In the genomic region with DNA sequence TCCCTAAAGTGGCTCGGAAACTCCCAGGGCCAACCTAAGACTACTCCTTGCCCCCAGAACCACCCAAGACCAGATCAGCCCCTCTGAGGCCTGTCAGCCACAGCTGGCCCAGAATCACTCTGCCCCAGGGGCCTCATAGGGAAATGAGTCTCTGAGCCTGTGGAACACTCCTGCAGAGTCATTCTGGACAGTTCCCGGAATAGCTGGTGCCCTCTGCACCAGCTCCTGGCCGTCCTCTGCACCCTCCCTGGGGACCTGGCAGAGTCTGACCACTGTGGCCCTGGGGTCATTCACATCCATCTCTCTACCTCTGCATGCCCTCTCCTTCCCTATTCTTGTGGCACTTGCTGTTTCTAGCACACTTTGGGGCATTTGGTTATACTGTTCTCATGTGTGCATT, we compare ENCODE assay signal across 22 cellular contexts. TPM values are rescaled to one million over a fixed set of nuclear protein-coding genes. Genes with fewer than 3 reads are reported as not detected.
DNase-seq lines count a peak whose midpoint lies in the region; ATAC-seq, FAIRE-seq and TF ChIP-seq lines count a peak whose summit lies in the region.
"Had no signal": no experiment of that assay in that cellular context is flagged by ENCODE, and none has a peak within 500 bp of the region (broad histone marks: within the 10 kb centered on the region; RNA-seq: fewer than 3 reads in every experiment).

No MANE protein-coding gene starts in this region.

- H3K4me3 Mint-ChIP-seq in MCF 10A (ENCODE audit: unreplicated experiment), result no peak overlapping the region

- no peak overlapping the region for H3K4me3 ChIP-seq in liver (ENCODE audit: low read depth in 1 of 3, low read length in 3 of 3)
- no peak overlapping the region for H3K4me3 ChIP-seq in HepG2 (replicated peaks in 1 of 3; ENCODE audit: insufficient read depth in 1 of 3, low read depth in 2 of 3, low read length in 3 of 3)
- H3K4me3 ChIP-seq in heart left ventricle, result no peak overlapping the region
- H3K4me3 ChIP-seq: Peyer's patch, SJSA1 had no signal

- H3K27me3 ChIP-seq in liver (ENCODE audit: control insufficient read depth in 4 of 4, insufficient read depth in 4 of 4, low read length in 3 of 4) (no peaks in the 10 kb centered on the region), HepG2 (ENCODE audit: control insufficient read depth in 1 of 2, insufficient read depth in 2 of 2, low read length in 2 of 2) (no peaks in the 10 kb centered on the region), heart left ventricle (no peaks in the 10 kb centered on the region)
- H3K27me3 ChIP-seq: Peyer's patch, SJSA1 had no signal

- no TSS peak for BruUV-seq in HepG2 (replicated peaks; lab: Mats Ljungman, UMichigan)
- no TSS peak for BruUV-seq in MCF 10A (replicated peaks; lab: Mats Ljungman, UMichigan)

- in situ Hi-C loops in HepG2 (cut with HindIII; ENCODE audit: extremely low pct_ligation_motif_present, low pct_unique_long_range_greater_than_20kb), result loop anchor here (5.0 kb wide), 2 partner anchors 56 to 171 kb away; partner anchors contain the start of gene DPYSL5

- H3K36me3 ChIP-seq in liver (ENCODE audit: control insufficient read depth in 4 of 4, insufficient read depth in 3 of 4, low read depth in 1 of 4, low read length in 3 of 4) (peaks cover under 1 to 8% (median 5%) of the 10 kb centered on the region in 4 donors), HepG2 (replicated peaks in 1 of 2; ENCODE audit: control insufficient read depth in 1 of 2, insufficient read depth in 2 of 2, low read length in 2 of 2) (no peaks in the 10 kb centered on the region), heart left ventricle (peaks cover 0 to 11% (median 9%) of the 10 kb centered on the region in 9 donors)
- H3K36me3 ChIP-seq: Peyer's patch, SJSA1 had no signal

- no peak for ATAC-seq in HepG2
- peak; percentile 45 to 82 (median 77) for ATAC-seq in heart left ventricle

- H3K9me3 Mint-ChIP-seq in MCF 10A (ENCODE audit: unreplicated experiment), result no peaks in the 10 kb centered on the region

- no peaks in the 10 kb centered on the region for H4K20me1 ChIP-seq in HepG2 (ENCODE audit: insufficient read depth, low read length)

- intact Hi-C loops in HepG2 (cut with micrococcal nuclease; ENCODE audit: unreplicated experiment), result no loop called here
- intact Hi-C loops in heart left ventricle (cut with DNase I), result loop anchor here in 7 of 10 donors (5.0 to 10.0 kb wide), 4 partner anchors 36 to 173 kb away; partner anchors contain the start of gene DPYSL5 (in 6 of the 7)
- intact Hi-C loops in MCF 10A (cut with micrococcal nuclease), result no loop called here

- peaks cover 28 to 65% (median 54%) of the 10 kb centered on the region in 4 donors for H3K4me1 ChIP-seq in liver (ENCODE audit: control insufficient read depth in 4 of 4, insufficient read depth in 4 of 4, low read length in 3 of 4)
- peaks cover 50% of the 10 kb centered on the region for H3K4me1 ChIP-seq in HepG2 (ENCODE audit: insufficient read depth, low read length)
- peaks cover 0 to 59% (median 29%) of the 10 kb centered on the region in 12 donors for H3K4me1 ChIP-seq in heart left ventricle

- peak; percentile 43 to 66 for TF ChIP-seq RAD21 in liver (IDR thresholded peaks at IDR 0.05)
- TF ChIP-seq RAD21 in HepG2 (CRISPR knock-in tag; IDR thresholded peaks at IDR 0.05), result no peak

- no peak overlapping the region for H2AFZ ChIP-seq in HepG2 (ENCODE audit: low read length)

- no peak for TF ChIP-seq EP300 in HepG2 (IDR thresholded peaks at IDR 0.05; ENCODE audit: low read depth in 2 of 2, low read length in 2 of 2)
- no peak for TF ChIP-seq EP300 in HepG2 (CRISPR knock-in tag; IDR thresholded peaks at IDR 0.05; ENCODE audit: borderline replicate concordance)

- POLR2A ChIA-PET in HepG2 (lab: Yijun Ruan, JAX), result interaction anchor here (0.6 kb wide), 1 partner anchor 254 kb away, joined by 3 read pairs; no protein-coding TSS in a partner anchor
- POLR2A ChIA-PET in MCF 10A (lab: Yijun Ruan, JAX), result interaction anchor here (0.6 to 2.5 kb wide), 2 partner anchors 20 to 56 kb away, joined by 3 to 12 read pairs; no protein-coding TSS in a partner anchor

- DNase-seq in HepG2 (ENCODE audit: low spot score) (no peak), heart left ventricle (peak in 2 of 5 donors; percentile 37 to 53), myocyte (ENCODE audit: low read depth) (peak; percentile 65), hepatic stellate cell (ENCODE audit: low spot score) (no peak), NCI-H2107 treated with DMSO at 0.1 percent for 48 hours (lab: John Stamatoyannopoulos, UW; ENCODE audit: unreplicated experiment) (no peak), MCF 10A (ENCODE audit: unreplicated experiment) (no peak), NCI-H1930 (lab: John Stamatoyannopoulos, UW) (no peak)
- DNase-seq: DMS53, GDM1, KBM-7, NCI-H1694, NCI-H2081 treated with DMSO at 0.1 percent for 48 hours, NCI-H446 had no signal

- CTCF ChIA-PET in HepG2 (lab: Yijun Ruan, JAX; ENCODE audit: low intra/inter-chr PET ratio, low total read pairs) (interaction anchor here (5.5 kb wide), 1 partner anchor 57 kb away, joined by 91 read pairs; no protein-coding TSS in a partner anchor), MCF 10A (lab: Yijun Ruan, JAX) (interaction anchor here (0.5 to 13.1 kb wide), 15 partner anchors 8 to 335 kb away, joined by 3 to 371 read pairs (median 5); partner anchors contain the start of gene AGBL5)

- H3K79me2 ChIP-seq in HepG2 (ENCODE audit: insufficient read depth, low read length), result no peaks in the 10 kb centered on the region

- TF ChIP-seq POLR2A in HepG2 (IDR thresholded peaks at IDR 0.05; ENCODE audit: insufficient read depth in 1 of 2, low read depth in 2 of 2, low read length in 2 of 2) (no peak), heart left ventricle (IDR thresholded peaks at IDR 0.05) (no peak)

- H3K27me3 Mint-ChIP-seq in MCF 10A (ENCODE audit: insufficient read depth, unreplicated experiment), result no peaks in the 10 kb centered on the region

- peak overlapping the region; percentile 34 to 53 for H3K27ac ChIP-seq in liver (ENCODE audit: low read depth in 1 of 2, low read length in 2 of 2)
- no peak overlapping the region for H3K27ac ChIP-seq in HepG2 (ENCODE audit: extremely low read length, insufficient read depth, low read length)
- H3K27ac ChIP-seq in heart left ventricle, result peak overlapping the region in 8 of 12 donors; percentile 7 to 56 (median 31)
- H3K27ac ChIP-seq: C4-2B, HL-60, Peyer's patch, SJSA1 had no signal

- no peak for TF ChIP-seq CTCF in liver (IDR thresholded peaks at IDR 0.05; ENCODE audit: low read depth, low read length, missing input control)
- TF ChIP-seq CTCF in HepG2 (CRISPR knock-in tag; IDR thresholded peaks at IDR 0.05), result no peak
- TF ChIP-seq CTCF in heart left ventricle (IDR thresholded peaks at IDR 0.05), result no peak
- TF ChIP-seq CTCF in MCF 10A (IDR thresholded peaks at IDR 0.05; ENCODE audit: unreplicated experiment), result no peak

- H3K9me3 ChIP-seq in liver (ENCODE audit: control insufficient read depth in 4 of 4, low read length in 3 of 4), result no peaks in the 10 kb centered on the region
- H3K9me3 ChIP-seq in HepG2 (ENCODE audit: low read length), result no peaks in the 10 kb centered on the region
- H3K9me3 ChIP-seq in heart left ventricle, result no peaks in the 10 kb centered on the region
- H3K9me3 ChIP-seq: Peyer's patch, SJSA1 had no signal

- 46% methylated on average over 3 of the region's 3 CpGs for WGBS in liver
- WGBS in HepG2 (ENCODE audit: low lambda C conversion rate), result 36% methylated on average over 3 of the region's 3 CpGs
- WGBS in heart left ventricle, 4 donors, result 51 to 81% (median 69%) methylated on average over 3 of the region's 3 CpGs

- no peak overlapping the region for H3K9ac ChIP-seq in liver (ENCODE audit: low read depth in 1 of 2, low read length in 2 of 2)
- H3K9ac ChIP-seq in HepG2 (ENCODE audit: insufficient read depth, low read depth, low read length), result no peak overlapping the region

- no peak overlapping the region for H3K27ac Mint-ChIP-seq in MCF 10A (ENCODE audit: low read depth, unreplicated experiment)

- FAIRE-seq in HepG2 (lab: Jason Lieb, UNC), result no peak
- FAIRE-seq: A204.1, GM19239, H54 had no signal

- H3K4me2 ChIP-seq in HepG2 (ENCODE audit: low read depth, low read length), result no peak overlapping the region

- H3K4me1 Mint-ChIP-seq in MCF 10A (ENCODE audit: insufficient read depth, unreplicated experiment), result peaks cover 22% of the 10 kb centered on the region

- peaks cover 7% of the 10 kb centered on the region for H3K36me3 Mint-ChIP-seq in MCF 10A (ENCODE audit: insufficient read depth, unreplicated experiment)

RNA-seq across cellular contexts. Expression of gene TMEM214, which starts 14.6 kb away (rescaled TPM):
- 10 to 100 TPM; 17.1 to 48.4 TPM for total RNA-seq in liver
- polyA plus RNA-seq in liver, result 10 to 100 TPM; 28.3 to 53.4 TPM
- 28.0 and 58.3 TPM in 2 replicates for total RNA-seq in HepG2 (2016; rRNA removed; fragmentation: Illumina TruSeq; extraction: Trizol)
- total RNA-seq in HepG2 (2016; cell fraction: cytosol; rRNA removed; fragmentation: Illumina TruSeq; extraction: Trizol; ENCODE audit: low read depth), result 13.7 and 15.2 TPM in 2 replicates
- 22.8 and 61.4 TPM in 2 replicates for total RNA-seq in HepG2 (2016; cell fraction: insoluble cytoplasmic fraction; rRNA removed; fragmentation: Illumina TruSeq; extraction: Trizol)
- total RNA-seq in HepG2 (2016; cell fraction: membrane; rRNA removed; fragmentation: Illumina TruSeq; extraction: Trizol), result 24.2 and 24.6 TPM in 2 replicates
- 65.4 and 81.2 TPM in 2 replicates for total RNA-seq in HepG2 (2016; cell fraction: nucleus; rRNA removed; fragmentation: Illumina TruSeq; extraction: Trizol)
- polyA plus RNA-seq in HepG2 (2011; rRNA removed), result 132 and 137 TPM in 2 replicates
- 96.3 and 120 TPM in 2 replicates for polyA plus RNA-seq in HepG2 (2011; cell fraction: cytosol; rRNA removed)
- 355 and 421 TPM in 2 replicates for polyA plus RNA-seq in HepG2 (2011; cell fraction: nucleus; rRNA removed)
- 76.8 and 81.7 TPM in 2 replicates for polyA plus RNA-seq in HepG2 (2012)
- polyA plus RNA-seq in HepG2 (2016; cell fraction: cytosol; fragmentation: Illumina TruSeq; extraction: Trizol; ENCODE audit: low read depth), result 15.5 and 16.9 TPM in 2 replicates
- 43.0 and 58.5 TPM in 2 replicates for polyA plus RNA-seq in HepG2 (2016; cell fraction: insoluble cytoplasmic fraction; fragmentation: Illumina TruSeq; extraction: Trizol; ENCODE audit: low read depth)
- 30.0 and 37.0 TPM in 2 replicates for polyA plus RNA-seq in HepG2 (2016; cell fraction: membrane; fragmentation: Illumina TruSeq; extraction: Trizol; ENCODE audit: low read depth)
- 188 and 192 TPM in 2 replicates for polyA plus RNA-seq in HepG2 (2016; cell fraction: nucleus; fragmentation: Illumina TruSeq; extraction: Trizol; ENCODE audit: insufficient read depth, low read depth)
- 248 and 683 TPM in 2 replicates for polyA minus RNA-seq in HepG2 (2011; rRNA and poly(A)+ RNA removed; ENCODE audit: low replicate concordance)
- polyA minus RNA-seq in HepG2 (2011; cell fraction: cytosol; rRNA and poly(A)+ RNA removed), result 150 and 151 TPM in 2 replicates
- 219 and 243 TPM in 2 replicates for polyA minus RNA-seq in HepG2 (2011; cell fraction: nucleus; rRNA and poly(A)+ RNA removed)
- total RNA-seq in heart left ventricle, result 10 to 100 TPM; 18.3 to 58.0 (median 31.6) TPM
- 10 to 100 TPM; 27.4 to 57.0 TPM for polyA plus RNA-seq in heart left ventricle
- 78.4 and 103 TPM in 2 replicates for total RNA-seq in myocyte
- 126 TPM for polyA plus RNA-seq in myocyte (2012)
- 118 and 138 TPM in 2 replicates for total RNA-seq in MCF 10A (2022)

RNA-seq across cellular contexts. Expression of gene AGBL5, which starts 33.3 kb away (rescaled TPM):
- total RNA-seq in liver (1 to 10 TPM; 4.7 to 9.0 TPM), HepG2 (2016; rRNA removed; fragmentation: Illumina TruSeq; extraction: Trizol) (48.6 and 55.9 TPM in 2 replicates), heart left ventricle (10 to 100 TPM in 4 of 9 donors, 1 to 10 TPM in 5; 4.9 to 12.5 (median 9.9) TPM), myocyte (17.8 and 25.9 TPM in 2 replicates), MCF 10A (2022) (18.9 and 22.7 TPM in 2 replicates)
- polyA plus RNA-seq in liver (1 to 10 TPM; 3.2 to 5.0 TPM), HepG2 (2011; rRNA removed) (63.6 and 73.3 TPM in 2 replicates), heart left ventricle (1 to 10 TPM; 4.5 to 7.9 TPM)
- total RNA-seq in HepG2 (2016; cell fraction: cytosol; rRNA removed; fragmentation: Illumina TruSeq; extraction: Trizol; ENCODE audit: low read depth), result 148 and 152 TPM in 2 replicates
- 39.9 and 57.5 TPM in 2 replicates for total RNA-seq in HepG2 (2016; cell fraction: insoluble cytoplasmic fraction; rRNA removed; fragmentation: Illumina TruSeq; extraction: Trizol)
- 249 and 253 TPM in 2 replicates for total RNA-seq in HepG2 (2016; cell fraction: membrane; rRNA removed; fragmentation: Illumina TruSeq; extraction: Trizol)
- total RNA-seq in HepG2 (2016; cell fraction: nucleus; rRNA removed; fragmentation: Illumina TruSeq; extraction: Trizol), result 22.8 and 23.0 TPM in 2 replicates
- 65.6 and 84.8 TPM in 2 replicates for polyA plus RNA-seq in HepG2 (2011; cell fraction: cytosol; rRNA removed)
- polyA plus RNA-seq in HepG2 (2011; cell fraction: nucleus; rRNA removed), result 45.3 and 47.1 TPM in 2 replicates
- polyA plus RNA-seq in HepG2 (2012), result 36.8 and 51.0 TPM in 2 replicates
- polyA plus RNA-seq in HepG2 (2016; cell fraction: cytosol; fragmentation: Illumina TruSeq; extraction: Trizol; ENCODE audit: low read depth), result 247 and 251 TPM in 2 replicates
- polyA plus RNA-seq in HepG2 (2016; cell fraction: insoluble cytoplasmic fraction; fragmentation: Illumina TruSeq; extraction: Trizol; ENCODE audit: low read depth), result 54.3 and 66.5 TPM in 2 replicates
- polyA plus RNA-seq in HepG2 (2016; cell fraction: membrane; fragmentation: Illumina TruSeq; extraction: Trizol; ENCODE audit: low read depth), result 277 and 306 TPM in 2 replicates
- polyA plus RNA-seq in HepG2 (2016; cell fraction: nucleus; fragmentation: Illumina TruSeq; extraction: Trizol; ENCODE audit: insufficient read depth, low read depth), result 44.5 and 47.6 TPM in 2 replicates
- 109 and 147 TPM in 2 replicates for polyA minus RNA-seq in HepG2 (2011; rRNA and poly(A)+ RNA removed; ENCODE audit: low replicate concordance)
- 32.5 and 36.6 TPM in 2 replicates for polyA minus RNA-seq in HepG2 (2011; cell fraction: cytosol; rRNA and poly(A)+ RNA removed)
- 26.1 and 37.3 TPM in 2 replicates for polyA minus RNA-seq in HepG2 (2011; cell fraction: nucleus; rRNA and poly(A)+ RNA removed)
- 41.3 TPM for polyA plus RNA-seq in myocyte (2012)

RNA-seq across cellular contexts. Expression of gene MAPRE3, which starts 47.7 kb away (rescaled TPM):
- total RNA-seq in liver, result 1 to 10 TPM; 1.0 to 8.1 TPM
- 10 to 100 TPM; 11.5 to 15.8 TPM for polyA plus RNA-seq in liver
- total RNA-seq in HepG2 (2016; rRNA removed; fragmentation: Illumina TruSeq; extraction: Trizol), result 0.20 and 0.31 TPM in 2 replicates
- total RNA-seq in HepG2 (2016; cell fraction: cytosol; rRNA removed; fragmentation: Illumina TruSeq; extraction: Trizol; ENCODE audit: low read depth), result 0.18 TPM in 1 of 2 replicates, not detected in the other
- 0.15 and 0.19 TPM in 2 replicates for total RNA-seq in HepG2 (2016; cell fraction: insoluble cytoplasmic fraction; rRNA removed; fragmentation: Illumina TruSeq; extraction: Trizol)
- total RNA-seq in HepG2 (2016; cell fraction: membrane; rRNA removed; fragmentation: Illumina TruSeq; extraction: Trizol), result 0.15 and 0.24 TPM in 2 replicates
- total RNA-seq in HepG2 (2016; cell fraction: nucleus; rRNA removed; fragmentation: Illumina TruSeq; extraction: Trizol), result 0.60 and 0.99 TPM in 2 replicates
- 0.73 and 0.91 TPM in 2 replicates for polyA plus RNA-seq in HepG2 (2011; rRNA removed)
- polyA plus RNA-seq in HepG2 (2011; cell fraction: cytosol; rRNA removed), result 0.34 and 0.65 TPM in 2 replicates
- 3.3 and 5.1 TPM in 2 replicates for polyA plus RNA-seq in HepG2 (2011; cell fraction: nucleus; rRNA removed)
- 0.91 and 2.1 TPM in 2 replicates for polyA plus RNA-seq in HepG2 (2012)
- polyA plus RNA-seq in HepG2 (2016; cell fraction: cytosol; fragmentation: Illumina TruSeq; extraction: Trizol; ENCODE audit: low read depth), result 0.11 and 0.17 TPM in 2 replicates
- polyA plus RNA-seq in HepG2 (2016; cell fraction: insoluble cytoplasmic fraction; fragmentation: Illumina TruSeq; extraction: Trizol; ENCODE audit: low read depth), result 0.59 and 0.88 TPM in 2 replicates
- polyA plus RNA-seq in HepG2 (2016; cell fraction: membrane; fragmentation: Illumina TruSeq; extraction: Trizol; ENCODE audit: low read depth), result 0.28 and 0.30 TPM in 2 replicates
- polyA plus RNA-seq in HepG2 (2016; cell fraction: nucleus; fragmentation: Illumina TruSeq; extraction: Trizol; ENCODE audit: insufficient read depth, low read depth), result 1.8 and 2.0 TPM in 2 replicates
- polyA minus RNA-seq in HepG2 (2011; rRNA and poly(A)+ RNA removed; ENCODE audit: low replicate concordance), result 0.44 and 3.1 TPM in 2 replicates
- polyA minus RNA-seq in HepG2 (2011; cell fraction: cytosol; rRNA and poly(A)+ RNA removed), result 0.69 TPM in 1 of 2 replicates, not detected in the other
- polyA minus RNA-seq in HepG2 (2011; cell fraction: nucleus; rRNA and poly(A)+ RNA removed), result 0.99 TPM in 1 of 2 replicates, not detected in the other
- total RNA-seq in heart left ventricle, result 10 to 100 TPM; 27.4 to 55.2 (median 42.3) TPM
- polyA plus RNA-seq in heart left ventricle, result 10 to 100 TPM; 28.7 to 65.0 TPM
- 59.8 and 68.3 TPM in 2 replicates for total RNA-seq in myocyte
- 203 TPM for polyA plus RNA-seq in myocyte (2012)
- total RNA-seq in MCF 10A (2022), result 18.0 and 26.0 TPM in 2 replicates
- total RNA-seq: OCI-LY7 had no signal

RNA-seq across cellular contexts. Expression of gene OST4, which starts 53.3 kb away (rescaled TPM):
- 100 to 1,000 TPM in 1 of 2 donors, 10 to 100 TPM in 1; 94.8 to 186 TPM for total RNA-seq in liver
- 100 to 1,000 TPM; 227 to 377 TPM for polyA plus RNA-seq in liver
- 498 and 508 TPM in 2 replicates for total RNA-seq in HepG2 (2016; rRNA removed; fragmentation: Illumina TruSeq; extraction: Trizol)
- 947 and 1,365 TPM in 2 replicates for total RNA-seq in HepG2 (2016; cell fraction: cytosol; rRNA removed; fragmentation: Illumina TruSeq; extraction: Trizol; ENCODE audit: low read depth)
- 496 and 506 TPM in 2 replicates for total RNA-seq in HepG2 (2016; cell fraction: insoluble cytoplasmic fraction; rRNA removed; fragmentation: Illumina TruSeq; extraction: Trizol)
- 928 and 1,097 TPM in 2 replicates for total RNA-seq in HepG2 (2016; cell fraction: membrane; rRNA removed; fragmentation: Illumina TruSeq; extraction: Trizol)
- total RNA-seq in HepG2 (2016; cell fraction: nucleus; rRNA removed; fragmentation: Illumina TruSeq; extraction: Trizol), result 200 and 226 TPM in 2 replicates
- polyA plus RNA-seq in HepG2 (2011; rRNA removed), result 491 and 584 TPM in 2 replicates
- polyA plus RNA-seq in HepG2 (2011; cell fraction: cytosol; rRNA removed), result 627 and 1,057 TPM in 2 replicates
- 336 and 383 TPM in 2 replicates for polyA plus RNA-seq in HepG2 (2011; cell fraction: nucleus; rRNA removed)
- 371 and 440 TPM in 2 replicates for polyA plus RNA-seq in HepG2 (2012)
- 1,401 and 1,836 TPM in 2 replicates for polyA plus RNA-seq in HepG2 (2016; cell fraction: cytosol; fragmentation: Illumina TruSeq; extraction: Trizol; ENCODE audit: low read depth)
- 640 and 680 TPM in 2 replicates for polyA plus RNA-seq in HepG2 (2016; cell fraction: insoluble cytoplasmic fraction; fragmentation: Illumina TruSeq; extraction: Trizol; ENCODE audit: low read depth)
- 1,282 and 1,407 TPM in 2 replicates for polyA plus RNA-seq in HepG2 (2016; cell fraction: membrane; fragmentation: Illumina TruSeq; extraction: Trizol; ENCODE audit: low read depth)
- polyA plus RNA-seq in HepG2 (2016; cell fraction: nucleus; fragmentation: Illumina TruSeq; extraction: Trizol; ENCODE audit: insufficient read depth, low read depth), result 415 and 448 TPM in 2 replicates
- polyA minus RNA-seq in HepG2 (2011; rRNA and poly(A)+ RNA removed; ENCODE audit: low replicate concordance), result 310 and 535 TPM in 2 replicates
- 514 and 560 TPM in 2 replicates for polyA minus RNA-seq in HepG2 (2011; cell fraction: cytosol; rRNA and poly(A)+ RNA removed)
- polyA minus RNA-seq in HepG2 (2011; cell fraction: nucleus; rRNA and poly(A)+ RNA removed), result 136 and 144 TPM in 2 replicates
- 100 to 1,000 TPM; 215 to 466 (median 343) TPM for total RNA-seq in heart left ventricle
- 100 to 1,000 TPM; 335 to 517 TPM for polyA plus RNA-seq in heart left ventricle
- total RNA-seq in myocyte, result 278 and 316 TPM in 2 replicates
- polyA plus RNA-seq in myocyte (2012), result 975 TPM
- total RNA-seq in MCF 10A (2022), result 257 and 340 TPM in 2 replicates

Comparison
In these comparisons a context has a peak if more than half of its experiments do, and no peak if none do; other contexts are left out.
1. intact Hi-C loops: an anchor here in heart left ventricle (5.0 to 10.0 kb wide); none called in HepG2 and MCF 10A.